ENCODE assay signal across 28 cellular contexts in genomic region chr13:59270327-59270726, GRCh38.
"Had no signal": no experiment of that assay in that cellular context is flagged by ENCODE, and none has a peak within 500 bp of the region (broad histone marks: within the 10 kb centered on the region; RNA-seq: fewer than 3 reads in every experiment).

No MANE protein-coding gene starts in this region.

- DNase-seq: hippocampal formation; left colon; left ventricle myocardium inferior; midbrain; mucosa of descending colon; naive thymus-derived CD4-positive, alpha-beta T cell; ovary; retina; right cardiac atrium; stimulated activated CD4-positive, alpha-beta T cell treated with anti-CD3 and anti-CD28 coated beads, Interleukin-12 subunit alpha, Interleukin-12 subunit beta, amount 100 ng/mL, for 4 hours; stimulated activated CD4-positive, alpha-beta T cell treated with anti-CD3 and anti-CD28 coated beads, Interleukin-15, amount 100 ng/mL, for 24 hours; stimulated activated CD4-positive, alpha-beta T cell treated with anti-CD3 and anti-CD28 coated beads, Interleukin-2, amount 100 ng/mL, for 24 hours; stimulated activated CD4-positive, alpha-beta T cell treated with anti-CD3 and anti-CD28 coated beads, Interleukin-4, amount 100 ng/mL, for 1 hour; stimulated activated naive B cell treated with anti-CD40 and anti-IgM and Interleukin-4, amounts not matched to agents 10 μg/mL and 1 μg/mL and 100 μg/mL, for 72 hours; stimulated activated naive CD8-positive, alpha-beta T cell treated with anti-CD3 and anti-CD28 coated beads, Interleukin-15, Interleukin-2, amounts not matched to agents 100 U/mL and 50 U/mL, for 24 hours; stomach; testis; thyroid gland; transverse colon; upper lobe of right lung had no signal

- ATAC-seq: left colon; mucosa of descending colon; naive thymus-derived CD4-positive, alpha-beta T cell; natural killer cell treated with Interleukin-12 subunit alpha and Interleukin-12 subunit beta and Interleukin-15 and Interleukin-18, amount 100 ng/mL, for 72 hours; right cardiac atrium; sciatic nerve; stimulated activated naive B cell treated with anti-CD40 and anti-IgM and Interleukin-4, amounts not matched to agents 10 μg/mL and 1 μg/mL and 100 μg/mL, for 72 hours; stimulated activated naive CD8-positive, alpha-beta T cell treated with anti-CD3 and anti-CD28 coated beads, Interleukin-15, Interleukin-2, amounts not matched to agents 100 U/mL and 50 U/mL, for 24 hours; upper lobe of right lung had no signal

- H3K27me3 ChIP-seq: ovary, stomach, testis, thyroid gland, transverse colon, upper lobe of right lung had no signal

- H3K4me1 Mint-ChIP-seq: memory B cell; naive thymus-derived CD4-positive, alpha-beta T cell; stimulated activated naive B cell treated with anti-CD40 and anti-IgM and Interleukin-4, amounts not matched to agents 10 μg/mL and 1 μg/mL and 100 μg/mL, for 72 hours had no signal

- H3K4me3 ChIP-seq: left ventricle myocardium inferior, lung, mucosa of descending colon, ovary, skin epidermis, stomach, testis, thyroid gland, transverse colon, upper lobe of right lung had no signal

- H3K4me1 ChIP-seq: left ventricle myocardium inferior, stomach, testis, thyroid gland, transverse colon, upper lobe of right lung had no signal

- H3K9me3 ChIP-seq: left ventricle myocardium inferior, mucosa of descending colon, ovary, stomach, testis, thyroid gland, transverse colon, upper lobe of right lung had no signal

- H3K36me3 ChIP-seq: left ventricle myocardium inferior, ovary, stomach, thyroid gland, transverse colon, upper lobe of right lung had no signal

- H3K9me3 Mint-ChIP-seq: stimulated activated naive B cell treated with anti-CD40 and anti-IgM and Interleukin-4, amounts not matched to agents 10 μg/mL and 1 μg/mL and 100 μg/mL, for 72 hours had no signal

- H3K27ac Mint-ChIP-seq: memory B cell; naive thymus-derived CD4-positive, alpha-beta T cell; natural killer cell treated with Interleukin-12 subunit alpha and Interleukin-12 subunit beta and Interleukin-15 and Interleukin-18, amount 100 ng/mL, for 72 hours; progenitor cell of endocrine pancreas; stimulated activated naive B cell treated with anti-CD40 and anti-IgM and Interleukin-4, amounts not matched to agents 10 μg/mL and 1 μg/mL and 100 μg/mL, for 72 hours had no signal

- H3K27ac ChIP-seq: left ventricle myocardium inferior, ovary, skin epidermis, stomach, testis, thyroid gland, transverse colon, upper lobe of right lung had no signal

- FAIRE-seq: keratinocyte, urothelium cell line had no signal

- H3K4me3 Mint-ChIP-seq: memory B cell; naive thymus-derived CD4-positive, alpha-beta T cell; natural killer cell treated with Interleukin-12 subunit alpha and Interleukin-12 subunit beta and Interleukin-15 and Interleukin-18, amount 100 ng/mL, for 72 hours; stimulated activated naive B cell treated with anti-CD40 and anti-IgM and Interleukin-4, amounts not matched to agents 10 μg/mL and 1 μg/mL and 100 μg/mL, for 72 hours had no signal

- H3K27me3 Mint-ChIP-seq: natural killer cell treated with Interleukin-12 subunit alpha and Interleukin-12 subunit beta and Interleukin-15 and Interleukin-18, amount 100 ng/mL, for 72 hours; progenitor cell of endocrine pancreas; stimulated activated naive B cell treated with anti-CD40 and anti-IgM and Interleukin-4, amounts not matched to agents 10 μg/mL and 1 μg/mL and 100 μg/mL, for 72 hours had no signal

- H3K36me3 Mint-ChIP-seq: memory B cell; naive thymus-derived CD4-positive, alpha-beta T cell; natural killer cell treated with Interleukin-12 subunit alpha and Interleukin-12 subunit beta and Interleukin-15 and Interleukin-18, amount 100 ng/mL, for 72 hours; stimulated activated naive B cell treated with anti-CD40 and anti-IgM and Interleukin-4, amounts not matched to agents 10 μg/mL and 1 μg/mL and 100 μg/mL, for 72 hours had no signal
